In the genomic region with DNA sequence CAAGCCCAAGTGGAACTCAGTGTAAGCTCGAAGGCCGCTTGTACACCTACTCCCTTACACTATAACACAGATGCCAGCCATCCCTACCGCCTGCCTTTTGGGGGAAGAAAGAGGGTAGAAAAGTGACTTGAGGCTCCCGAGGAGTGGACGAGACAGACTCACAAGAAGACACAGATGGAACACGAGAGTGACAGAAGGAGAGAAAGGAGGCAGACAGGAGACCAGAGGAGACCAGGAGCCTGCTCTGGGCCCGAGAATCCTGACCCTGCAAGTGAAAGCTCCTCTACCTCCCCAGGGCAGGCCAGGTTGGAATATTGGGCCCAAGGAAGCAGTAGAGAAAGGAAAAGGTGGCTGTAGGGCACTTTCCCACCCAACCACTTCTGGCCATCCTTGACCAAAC, we compare ENCODE assay signal across 1 cellular context.
TF ChIP-seq lines count a peak whose summit lies in the region.

No MANE protein-coding gene starts in this region.

TF ChIP-seq in IMR-90, 13 proteins besides CTCF, POLR2A, EP300 and RAD21:
- TF ChIP-seq, protein P1, sequence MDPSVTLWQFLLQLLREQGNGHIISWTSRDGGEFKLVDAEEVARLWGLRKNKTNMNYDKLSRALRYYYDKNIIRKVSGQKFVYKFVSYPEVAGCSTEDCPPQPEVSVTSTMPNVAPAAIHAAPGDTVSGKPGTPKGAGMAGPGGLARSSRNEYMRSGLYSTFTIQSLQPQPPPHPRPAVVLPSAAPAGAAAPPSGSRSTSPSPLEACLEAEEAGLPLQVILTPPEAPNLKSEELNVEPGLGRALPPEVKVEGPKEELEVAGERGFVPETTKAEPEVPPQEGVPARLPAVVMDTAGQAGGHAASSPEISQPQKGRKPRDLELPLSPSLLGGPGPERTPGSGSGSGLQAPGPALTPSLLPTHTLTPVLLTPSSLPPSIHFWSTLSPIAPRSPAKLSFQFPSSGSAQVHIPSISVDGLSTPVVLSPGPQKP (IDR thresholded peaks at IDR 0.05; ENCODE audit: borderline replicate concordance, low read depth, low read length), result no peak
- TF ChIP-seq MXI1 (IDR thresholded peaks at IDR 0.05; ENCODE audit: borderline replicate concordance, low read depth, low read length) (no peak), FOS (IDR thresholded peaks at IDR 0.05; ENCODE audit: low read depth, low read length) (no peak), NFE2L2 (IDR thresholded peaks at IDR 0.05; ENCODE audit: low read depth, low read length) (no peak), SMC3 (IDR thresholded peaks at IDR 0.05; ENCODE audit: low read depth, low read length) (no peak), RCOR1 (IDR thresholded peaks at IDR 0.05; ENCODE audit: insufficient replicate concordance, low read length) (no peak), MAZ (IDR thresholded peaks at IDR 0.05; ENCODE audit: borderline replicate concordance, low read depth, low read length) (no peak), USF2 (IDR thresholded peaks at IDR 0.05; ENCODE audit: low read depth, low read length) (no peak), MAFK (IDR thresholded peaks at IDR 0.05; ENCODE audit: low read depth, low read length) (no peak), CEBPB (IDR thresholded peaks at IDR 0.05; ENCODE audit: low read depth, low read length) (no peak), BHLHE40 (IDR thresholded peaks at IDR 0.05; ENCODE audit: low read depth, low read length) (no peak), RFX5 (IDR thresholded peaks at IDR 0.05; ENCODE audit: low read depth, low read length) (no peak), CHD1 (IDR thresholded peaks at IDR 0.05; ENCODE audit: low read depth, low read length) (no peak)
